ENCODE assay signal across 17 cellular contexts in the genomic region with DNA sequence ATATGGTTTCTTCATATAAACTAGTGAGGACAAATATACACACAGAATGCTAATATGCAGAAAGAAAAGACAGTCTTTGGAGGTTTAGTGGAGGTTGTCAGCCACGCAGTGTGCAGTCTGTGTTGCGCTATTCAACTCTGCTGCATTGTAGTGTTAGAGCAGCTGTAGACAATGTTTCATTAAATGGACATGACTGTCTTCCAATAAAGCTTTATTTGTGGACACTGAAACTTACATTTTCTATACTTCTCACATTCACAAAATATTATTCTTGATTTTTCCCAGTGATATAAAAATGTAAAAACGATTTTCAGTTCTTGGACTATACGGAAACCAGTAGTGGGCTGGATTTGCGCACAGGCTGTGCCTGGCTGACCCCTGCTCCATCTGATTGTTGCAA. TPM values are rescaled to one million over a fixed set of nuclear protein-coding genes. Genes with fewer than 3 reads are reported as not detected.
DNase-seq lines count a peak whose midpoint lies in the region; ATAC-seq and TF ChIP-seq lines count a peak whose summit lies in the region.
"Had no signal": no experiment of that assay in that cellular context is flagged by ENCODE, and none has a peak within 500 bp of the region (broad histone marks: within the 10 kb centered on the region; RNA-seq: fewer than 3 reads in every experiment).

No MANE protein-coding gene starts in this region.

- POLR2A ChIA-PET in A673 (lab: Charles Lee; ENCODE audit: low non-redundant PET), result no interaction called here
- POLR2A ChIA-PET in Panc1 (lab: Charles Lee), result no interaction called here

- BruUV-seq in A673 (replicated peaks; lab: Mats Ljungman, UMichigan) (TSS peak; percentile 34), Calu3 (replicated peaks; lab: Mats Ljungman, UMichigan) (TSS peak; percentile 24), Panc1 (replicated peaks; lab: Mats Ljungman, UMichigan) (TSS peak; percentile 79)

- H3K9me3 ChIP-seq in A673 (ENCODE audit: low read depth, low read length, poor library complexity, severe bottlenecking) (no peaks in the 10 kb centered on the region), Panc1 (ENCODE audit: control insufficient read depth, insufficient read depth, low read depth, low read length) (no peaks in the 10 kb centered on the region)
- H3K9me3 ChIP-seq: A549 had no signal

- H3K4me1 ChIP-seq in A673 (ENCODE audit: insufficient read depth, low read length, poor library complexity, severe bottlenecking) (no peaks in the 10 kb centered on the region), Panc1 (ENCODE audit: control insufficient read depth, insufficient read depth, low read length) (no peaks in the 10 kb centered on the region)
- H3K4me1 ChIP-seq: A549 had no signal

- no peaks in the 10 kb centered on the region for H3K9me3 Mint-ChIP-seq in Calu3 (ENCODE audit: low read depth, unreplicated experiment)
- H3K9me3 Mint-ChIP-seq: CD4-positive, alpha-beta memory T cell; HFFc6 had no signal

- TF ChIP-seq CTCF in A673 (conservative IDR thresholded peaks at IDR 0.05; ENCODE audit: low read depth, low read length) (no peak), Calu3 (IDR thresholded peaks at IDR 0.05; ENCODE audit: unreplicated experiment) (no peak), Panc1 (IDR thresholded peaks at IDR 0.05) (no peak)

- peaks cover 8% of the 10 kb centered on the region for H3K36me3 ChIP-seq in A673 (ENCODE audit: insufficient read depth, low read length, poor library complexity, severe bottlenecking)
- 0 out of 2 replicates have a peak, but pooled peaks cover 5% of the 10 kb centered on the region for H3K36me3 ChIP-seq in Panc1 (ENCODE audit: control insufficient read depth, insufficient read depth, low read length)

- H3K4me1 Mint-ChIP-seq in Calu3 (ENCODE audit: low read depth, unreplicated experiment), result no peaks in the 10 kb centered on the region

- H3K27me3 ChIP-seq in A673 (replicated peaks; ENCODE audit: insufficient read depth, low read depth, low read length, poor library complexity) (no peaks in the 10 kb centered on the region), Panc1 (ENCODE audit: control insufficient read depth, insufficient read depth, low read length) (no peaks in the 10 kb centered on the region)

- H3K27ac Mint-ChIP-seq in Calu3 (ENCODE audit: unreplicated experiment), result no peak overlapping the region
- H3K27ac Mint-ChIP-seq: CD4-positive, alpha-beta memory T cell; HFFc6 had no signal

- H3K4me3 ChIP-seq in A673 (ENCODE audit: low read depth, low read length, poor library complexity, severe bottlenecking), result no peak overlapping the region
- H3K4me3 ChIP-seq in Panc1 (ENCODE audit: low read depth in 2 of 2, low read length in 2 of 2), result no peak overlapping the region
- H3K4me3 ChIP-seq: A549 had no signal

- CTCF ChIA-PET in A673 (lab: Charles Lee) (no interaction called here), Calu3 (lab: Charles Lee) (no interaction called here), Panc1 (lab: Charles Lee) (no interaction called here)

- intact Hi-C loops in A673 (cut with micrococcal nuclease; ENCODE audit: unreplicated experiment), result no loop called here
- intact Hi-C loops in Calu3 (cut with micrococcal nuclease; ENCODE audit: unreplicated experiment), result no loop called here
- intact Hi-C loops in Panc1 (cut with micrococcal nuclease; ENCODE audit: unreplicated experiment), result no loop called here

- ATAC-seq in Panc1, result no peak
- ATAC-seq: A549 had no signal

- in situ Hi-C loops in Panc1 (cut with HindIII; ENCODE audit: low pct_unique_long_range_greater_than_20kb, low sequenced_read_pairs), result no loop called here

- no peaks in the 10 kb centered on the region for H3K27me3 Mint-ChIP-seq in Calu3 (ENCODE audit: unreplicated experiment)
- H3K27me3 Mint-ChIP-seq: CD4-positive, alpha-beta memory T cell had no signal

- peaks cover 5% of the 10 kb centered on the region for H3K36me3 Mint-ChIP-seq in Calu3 (ENCODE audit: insufficient read depth, unreplicated experiment)

- H3K27ac ChIP-seq in A673 (ENCODE audit: low read depth, low read length, poor library complexity, severe bottlenecking) (no peak overlapping the region), Panc1 (ENCODE audit: low read length) (no peak overlapping the region)
- H3K27ac ChIP-seq: A549 had no signal

- DNase-seq in A673 (ENCODE audit: low spot score), result no peak
- DNase-seq in Calu3, result no peak
- no peak for DNase-seq in Panc1 (ENCODE audit: low read depth, low spot score)
- no peak for DNase-seq in HCEC 1CT
- DNase-seq in activated CD4-positive, alpha-beta T cell treated with anti-CD3 and anti-CD28 coated beads, Interleukin-2, amount 50 U/mL, for 1 hour, result no peak
- no peak for DNase-seq in HUDEP-2 (lab: John Stamatoyannopoulos, UW; ENCODE audit: unreplicated experiment in 76 of 76)
- DNase-seq: 8988T; C1 segment of cervical spinal cord; CD4-positive, alpha-beta memory T cell; COR-L47; DMS 273 treated with DMSO at 0.1 percent for 48 hours; DMS79; EL; GDM1; H7; HFFc6 had no signal

- H3K4me3 Mint-ChIP-seq in Calu3 (ENCODE audit: low read depth, unreplicated experiment), result no peak overlapping the region
- H3K4me3 Mint-ChIP-seq: CD4-positive, alpha-beta memory T cell; HFFc6 had no signal

RNA-seq across cellular contexts. Expression of a gene that starts 13.3 kb away (rescaled TPM):
- total RNA-seq in A673 (2021) (25.3 and 29.8 TPM in 2 replicates), Calu3 (2022) (20.1 and 22.0 TPM in 2 replicates), Panc1 (2021; ENCODE audit: unreplicated experiment) (24.7 TPM)
- 10.8 TPM for polyA plus RNA-seq in Panc1 (2012; ENCODE audit: insufficient read length)
